In genomic region chr14:21286516-21286915, GRCh38 we compare ENCODE assay signal across 1 cellular context. TPM values are rescaled to one million over a fixed set of nuclear protein-coding genes. Genes with fewer than 3 reads are reported as not detected.
"Had no signal": no experiment of that assay in that cellular context is flagged by ENCODE, and none has a peak within 500 bp of the region (broad histone marks: within the 10 kb centered on the region; RNA-seq: fewer than 3 reads in every experiment).

No MANE protein-coding gene starts in this region.

RNA-seq across cellular contexts. Expression of gene RPGRIP1, which starts 6.6 kb away (rescaled TPM):
- total RNA-seq: G401 had no signal
